13 cellular contexts compared by ENCODE assay signal in genomic region chr6:99522531-99522930, GRCh38. TPM values are rescaled to one million over a fixed set of nuclear protein-coding genes. Genes with fewer than 3 reads are reported as not detected.
DNase-seq lines count a peak whose midpoint lies in the region; ATAC-seq, FAIRE-seq and TF ChIP-seq lines count a peak whose summit lies in the region.
"Had no signal": no experiment of that assay in that cellular context is flagged by ENCODE, and none has a peak within 500 bp of the region (broad histone marks: within the 10 kb centered on the region; RNA-seq: fewer than 3 reads in every experiment).

No MANE protein-coding gene starts in this region.

- no peaks in the 10 kb centered on the region for H3K9me3 ChIP-seq in A549
- H3K9me3 ChIP-seq: gastrocnemius medialis had no signal

- peak overlapping the region; percentile 88; the same call in 1 of the 3 replicates for H3K4me3 ChIP-seq in A549
- no peak overlapping the region for H3K4me3 ChIP-seq in fibroblast of the aortic adventitia (ENCODE audit: low read depth, low read length)

- FAIRE-seq in A549 (lab: Jason Lieb, UNC), result no peak

- peak; percentile 63 to 64 for ATAC-seq in A549
- ATAC-seq in GM19452 (IDR thresholded peaks at IDR 0.05; ENCODE audit: unreplicated experiment), result no peak
- ATAC-seq in HG03565 (IDR thresholded peaks at IDR 0.05; ENCODE audit: unreplicated experiment), result no peak
- ATAC-seq: gastrocnemius medialis had no signal

- peak; percentile 3 to 68 for DNase-seq in A549 (ENCODE audit: low read depth in 1 of 2, low spot score in 1 of 2)
- peak; percentile 60 for DNase-seq in EL
- peak; percentile 11 for DNase-seq in SK-MEL-5 (ENCODE audit: low read depth, low spot score)
- DNase-seq in fibroblast of the aortic adventitia (ENCODE audit: low read depth), result peak; percentile 53
- no peak for DNase-seq in Kasumi-1 (lab: John Stamatoyannopoulos, UW)
- no peak for DNase-seq in activated T-cell treated with anti-CD3 and anti-CD28 coated beads for 4 hours
- DNase-seq: activated CD8-positive, alpha-beta memory T cell treated with anti-CD3 and anti-CD28 coated beads, Interleukin-2, amount 50 U/mL, for 48 hours; gastrocnemius medialis; NCI-H187 treated with DMSO at 0.1 percent for 48 hours; posterior cingulate gyrus had no signal

- peak overlapping the region; percentile 91 to 97 for H3K27ac ChIP-seq in A549
- H3K27ac ChIP-seq: cardiac muscle cell had no signal

- H3K4me1 ChIP-seq in A549, result peaks cover 28% of the 10 kb centered on the region

- 25% methylated on average over 4 of the region's 4 CpGs for WGBS in A549 (ENCODE audit: missing lambda C conversion rate)

- in situ Hi-C loops in SK-MEL-5 (cut with HindIII; ENCODE audit: low pct_unique_long_range_greater_than_20kb, low sequenced_read_pairs), result no loop called here

- peak overlapping the region; percentile 62 for H3K4me2 ChIP-seq in A549

- POLR2A ChIA-PET in A549 (lab: Yijun Ruan, JAX), result interaction anchor here (1.9 kb wide), 1 partner anchor 46 kb away, joined by 9 read pairs; the partner anchor contains the start of gene CCNC

- no peak for TF ChIP-seq EP300 in A549 (IDR thresholded peaks at IDR 0.05)

- no peak for TF ChIP-seq POLR2A in A549 (IDR thresholded peaks at IDR 0.05; ENCODE audit: low read length)

- TF ChIP-seq RAD21 in A549 (conservative IDR thresholded peaks at IDR 0.05 in 1 of 2, IDR thresholded peaks at IDR 0.05 in 1 of 2), result no peak

- TF ChIP-seq CTCF in A549 (IDR thresholded peaks at IDR 0.05), result no peak
- no peak for TF ChIP-seq CTCF in fibroblast of the aortic adventitia (IDR thresholded peaks at IDR 0.05; ENCODE audit: insufficient read depth, low read length)

- CTCF ChIA-PET in A549 (lab: Yijun Ruan, JAX), result interaction anchor here (1.0 to 1.3 kb wide), 3 partner anchors 9 to 91 kb away, joined by 4 to 6 read pairs (median 4); no protein-coding TSS in a partner anchor

TF ChIP-seq in A549, 52 proteins besides CTCF, POLR2A, EP300 and RAD21:
- no peak for TF ChIP-seq HMGXB4 (CRISPR knock-in tag; IDR thresholded peaks at IDR 0.05; ENCODE audit: borderline replicate concordance)
- TF ChIP-seq SMC3 (IDR thresholded peaks at IDR 0.05), result no peak
- TF ChIP-seq NR3C1 (IDR thresholded peaks at IDR 0.05), result no peak
- no peak for TF ChIP-seq GATA3 (IDR thresholded peaks at IDR 0.05; ENCODE audit: borderline replicate concordance)
- peak; percentile 18 to 61; a peak in 2 of 4 replicates for TF ChIP-seq CEBPB (IDR thresholded peaks at IDR 0.05)
- TF ChIP-seq FOSL2 (IDR thresholded peaks at IDR 0.05), result no peak
- peak; percentile 50; the same call in 1 of the 2 replicates for TF ChIP-seq FOSL2 (CRISPR knock-in tag; IDR thresholded peaks at IDR 0.05)
- TF ChIP-seq PBX3 (IDR thresholded peaks at IDR 0.05), result no peak
- no peak for TF ChIP-seq FOSB (CRISPR knock-in tag; IDR thresholded peaks at IDR 0.05)
- TF ChIP-seq FOXS1 (CRISPR knock-in tag; IDR thresholded peaks at IDR 0.05), result no peak
- TF ChIP-seq HDAC2 (IDR thresholded peaks at IDR 0.05), result no peak

RNA-seq across cellular contexts. Expression of gene USP45, which starts 7.3 kb away (rescaled TPM):
- polyA plus RNA-seq in A549 (2011; rRNA removed), result 11.7 and 12.0 TPM in 2 replicates
- 1.8 and 1.9 TPM in 2 replicates for polyA plus RNA-seq in A549 (2012; cell fraction: cytosol; rRNA removed)
- polyA plus RNA-seq in A549 (2012; cell fraction: nucleus; rRNA removed), result 2.7 and 3.3 TPM in 2 replicates
- polyA plus RNA-seq in A549 (2017; fragmentation: RNase III; extraction: RNeasy Plus Mini Kit Qiagen cat#74134 plus additional on column Dnase treatment), result 4.5 to 4.7 TPM (median 4.5 TPM) in 3 replicates
- polyA minus RNA-seq in A549 (2011; rRNA and poly(A)+ RNA removed), result 10.8 and 10.9 TPM in 2 replicates
- 12.5 and 19.9 TPM in 2 replicates for total RNA-seq in SK-MEL-5 (2014; rRNA removed; shearing (Covaris generic))
- 4.1 and 7.8 TPM in 2 replicates for polyA plus RNA-seq in SK-MEL-5 (2015; cell fraction: cytosol; rRNA removed)
- polyA plus RNA-seq in SK-MEL-5 (2015; cell fraction: nucleus; rRNA removed), result 24.3 and 32.9 TPM in 2 replicates
- total RNA-seq in fibroblast of the aortic adventitia (ENCODE audit: low replicate concordance), result 23.7 and 24.2 TPM in 2 replicates

RNA-seq across cellular contexts. Expression of gene CCNC, which starts 45.9 kb away (rescaled TPM):
- 60.3 and 66.0 TPM in 2 replicates for polyA plus RNA-seq in A549 (2011; rRNA removed)
- polyA plus RNA-seq in A549 (2012; cell fraction: cytosol; rRNA removed), result 11.9 and 14.0 TPM in 2 replicates
- 4.0 and 7.5 TPM in 2 replicates for polyA plus RNA-seq in A549 (2012; cell fraction: nucleus; rRNA removed)
- 43.6 to 46.9 TPM (median 44.1 TPM) in 3 replicates for polyA plus RNA-seq in A549 (2017; fragmentation: RNase III; extraction: RNeasy Plus Mini Kit Qiagen cat#74134 plus additional on column Dnase treatment)
- 29.1 and 31.1 TPM in 2 replicates for polyA minus RNA-seq in A549 (2011; rRNA and poly(A)+ RNA removed)
- total RNA-seq in SK-MEL-5 (2014; rRNA removed; shearing (Covaris generic)), result 84.7 and 105 TPM in 2 replicates
- 37.1 and 44.7 TPM in 2 replicates for polyA plus RNA-seq in SK-MEL-5 (2015; cell fraction: cytosol; rRNA removed)
- 50.9 and 71.5 TPM in 2 replicates for polyA plus RNA-seq in SK-MEL-5 (2015; cell fraction: nucleus; rRNA removed)
- total RNA-seq in fibroblast of the aortic adventitia (ENCODE audit: low replicate concordance), result 52.4 and 58.0 TPM in 2 replicates

Comparison
In these comparisons a context has a peak if more than half of its experiments do, and no peak if none do; other contexts are left out.
1. ATAC-seq: peak in A549 (2 of 2); none in GM19452 (single experiment) and HG03565 (single experiment).
2. DNase-seq: peak in A549 (2 of 2), EL (single experiment), SK-MEL-5 (single experiment) and fibroblast of the aortic adventitia (single experiment); none in Kasumi-1 (0 of 2) and activated T-cell treated with anti-CD3 and anti-CD28 coated beads for 4 hours (single experiment).